29 cellular contexts compared by ENCODE assay signal in genomic region chr18:1503847-1504246, GRCh38.
"Had no signal": no experiment of that assay in that cellular context is flagged by ENCODE, and none has a peak within 500 bp of the region (broad histone marks: within the 10 kb centered on the region; RNA-seq: fewer than 3 reads in every experiment).

No MANE protein-coding gene starts in this region.

- H3K4me3 ChIP-seq: colonic mucosa, coronary artery, dorsolateral prefrontal cortex, esophagus muscularis mucosa, esophagus squamous epithelium, gastrocnemius medialis, gastroesophageal sphincter, heart left ventricle, heart right ventricle had no signal

- H3K4me1 ChIP-seq: colonic mucosa, esophagus muscularis mucosa, foreskin keratinocyte, gastrocnemius medialis, gastroesophageal sphincter, heart left ventricle, heart right ventricle had no signal

- H3K9me3 ChIP-seq: colonic mucosa, esophagus muscularis mucosa, esophagus squamous epithelium, gastrocnemius medialis, gastroesophageal sphincter, heart left ventricle, heart right ventricle had no signal

- H3K27me3 Mint-ChIP-seq: dendritic cell treated with granulocyte-macrophage colony-stimulating factor and Interleukin-4, amounts not matched to agents 40 ng/mL and 50 ng/mL, for 4 days; effector memory CD8-positive, alpha-beta T cell had no signal

- H3K27ac ChIP-seq: colonic mucosa, coronary artery, dorsolateral prefrontal cortex, epithelial cell of prostate, esophagus muscularis mucosa, esophagus squamous epithelium, foreskin keratinocyte, gastrocnemius medialis, gastroesophageal sphincter, heart left ventricle, heart right ventricle had no signal

- H3K36me3 ChIP-seq: colonic mucosa, esophagus muscularis mucosa, esophagus squamous epithelium, gastrocnemius medialis, gastroesophageal sphincter, heart left ventricle, heart right ventricle had no signal

- H3K4me3 Mint-ChIP-seq: dendritic cell treated with granulocyte-macrophage colony-stimulating factor and Interleukin-4, amounts not matched to agents 40 ng/mL and 50 ng/mL, for 4 days; effector memory CD8-positive, alpha-beta T cell; endodermal cell had no signal

- H3K27ac Mint-ChIP-seq: dendritic cell treated with granulocyte-macrophage colony-stimulating factor and Interleukin-4, amounts not matched to agents 40 ng/mL and 50 ng/mL, for 4 days; effector memory CD8-positive, alpha-beta T cell; endodermal cell had no signal

- H3K9me3 Mint-ChIP-seq: dendritic cell treated with granulocyte-macrophage colony-stimulating factor and Interleukin-4, amounts not matched to agents 40 ng/mL and 50 ng/mL, for 4 days; endodermal cell had no signal

- H3K27me3 ChIP-seq: colonic mucosa, esophagus muscularis mucosa, esophagus squamous epithelium, foreskin keratinocyte, gastrocnemius medialis, gastroesophageal sphincter, heart left ventricle, heart right ventricle had no signal

- FAIRE-seq: colon, endometrium, endothelial cell of umbilical vein, frontal cortex had no signal

- DNase-seq: colonic mucosa; cortex of kidney; dermis blood vessel endothelial cell; dorsolateral prefrontal cortex; effector CD4-positive, alpha-beta T cell; effector CD8-positive, alpha-beta T cell; effector memory CD4-positive, alpha-beta T cell; effector memory CD8-positive, alpha-beta T cell; endodermal cell; erythroblast; esophagus squamous epithelium; foreskin fibroblast; foreskin keratinocyte; foreskin melanocyte; gastrocnemius medialis; glutamatergic neuron; head of caudate nucleus; heart left ventricle; heart right ventricle had no signal

- ATAC-seq: effector memory CD8-positive, alpha-beta T cell; esophagus mucosa; foreskin keratinocyte; gastrocnemius medialis; gastroesophageal sphincter; heart left ventricle; heart right ventricle had no signal
